29 cellular contexts compared by ENCODE assay signal in genomic region chr2:181911830-181912229, GRCh38. TPM values are rescaled to one million over a fixed set of nuclear protein-coding genes. Genes with fewer than 3 reads are reported as not detected.
DNase-seq lines count a peak whose midpoint lies in the region; ATAC-seq and TF ChIP-seq lines count a peak whose summit lies in the region.
"Had no signal": no experiment of that assay in that cellular context is flagged by ENCODE, and none has a peak within 500 bp of the region (broad histone marks: within the 10 kb centered on the region; RNA-seq: fewer than 3 reads in every experiment).

No MANE protein-coding gene starts in this region.

- CTCF ChIA-PET in activated CD4-positive, alpha-beta T cell treated with anti-CD3 and anti-CD28 coated beads, Interleukin-2, amount 10 ng/mL, durations not matched to agents 7 days and 5 days (lab: Charles Lee), result no interaction called here
- CTCF ChIA-PET in RWPE1 (lab: Yijun Ruan, JAX), result no interaction called here

- no peaks in the 10 kb centered on the region for H3K9me3 Mint-ChIP-seq in activated CD4-positive, alpha-beta T cell treated with anti-CD3 and anti-CD28 coated beads, Interleukin-2, amount 10 ng/mL, durations not matched to agents 7 days and 5 days
- H3K9me3 Mint-ChIP-seq in activated CD4-positive, alpha-beta T cell treated with anti-CD3 and anti-CD28 coated beads, Interleukin-2, amount 10 ng/mL, durations not matched to agents 24 days and 14 days, result no peaks in the 10 kb centered on the region
- no peaks in the 10 kb centered on the region for H3K9me3 Mint-ChIP-seq in nephron progenitor cell
- H3K9me3 Mint-ChIP-seq: activated naive CD4-positive, alpha-beta T cell treated with anti-CD3 and anti-CD28 coated beads, Interleukin-2, amount 50 U/mL, for 72 hours; CD14-positive monocyte had no signal

- no peak overlapping the region for H3K4me3 Mint-ChIP-seq in activated CD4-positive, alpha-beta T cell treated with anti-CD3 and anti-CD28 coated beads, Interleukin-2, amount 10 ng/mL, durations not matched to agents 7 days and 5 days
- H3K4me3 Mint-ChIP-seq in activated CD4-positive, alpha-beta T cell treated with anti-CD3 and anti-CD28 coated beads, Interleukin-2, amount 10 ng/mL, durations not matched to agents 24 days and 14 days, result no peak overlapping the region
- H3K4me3 Mint-ChIP-seq in nephron progenitor cell, result no peak overlapping the region
- H3K4me3 Mint-ChIP-seq: CD14-positive monocyte had no signal

- no peak overlapping the region for H3K4me3 ChIP-seq in HAP-1
- H3K4me3 ChIP-seq: breast epithelium, gastrocnemius medialis, PC-9, psoas muscle, sigmoid colon had no signal

- TF ChIP-seq CTCF in nephron progenitor cell (IDR thresholded peaks at IDR 0.05) (no peak), RWPE1 (conservative IDR thresholded peaks at IDR 0.05; ENCODE audit: low read depth) (no peak)

- no peak for DNase-seq in activated CD4-positive, alpha-beta T cell treated with anti-CD3 and anti-CD28 coated beads, Interleukin-2, amount 10 ng/mL, durations not matched to agents 7 days and 5 days
- no peak for DNase-seq in activated CD4-positive, alpha-beta T cell treated with anti-CD3 and anti-CD28 coated beads, Interleukin-2, amount 10 ng/mL, durations not matched to agents 24 days and 14 days
- no peak for DNase-seq in left colon
- no peak for DNase-seq in nephron progenitor cell
- no peak for DNase-seq in RWPE1 (ENCODE audit: low spot score)
- no peak for DNase-seq in HCEC 1CT
- DNase-seq in HAP-1 (ENCODE audit: low spot score in 2 of 2), result no peak
- DNase-seq: activated CD4-positive, alpha-beta T cell treated with anti-CD3 and anti-CD28 coated beads for 4 hours; activated CD8-positive, alpha-beta memory T cell treated with anti-CD3 and anti-CD28 coated beads for 24 hours; activated effector memory CD4-positive, alpha-beta T cell treated with Interleukin-2 at 50 U/mL for 16 hours; amygdala; Caco-2; DMS53; gastrocnemius medialis; kidney glomerular epithelial cell; NCI-H1436 treated with DMSO at 0.1 percent for 48 hours; NCI-H345; NCI-H69; PC-9; psoas muscle; Right ventricle myocardium superior; sigmoid colon; stimulated activated CD4-positive, alpha-beta T cell treated with anti-CD3 and anti-CD28 coated beads, Interleukin-4, amount 100 ng/mL, for 24 hours; trophoblast cell had no signal

- in situ Hi-C loops in HAP-1 (cut with MboI; ENCODE audit: low sequenced_read_pairs), result no loop called here

- H3K27me3 Mint-ChIP-seq in activated CD4-positive, alpha-beta T cell treated with anti-CD3 and anti-CD28 coated beads, Interleukin-2, amount 10 ng/mL, durations not matched to agents 7 days and 5 days, result no peaks in the 10 kb centered on the region
- no peaks in the 10 kb centered on the region for H3K27me3 Mint-ChIP-seq in activated CD4-positive, alpha-beta T cell treated with anti-CD3 and anti-CD28 coated beads, Interleukin-2, amount 10 ng/mL, durations not matched to agents 24 days and 14 days
- no peaks in the 10 kb centered on the region for H3K27me3 Mint-ChIP-seq in nephron progenitor cell (ENCODE audit: low read depth, poor library complexity)

- H3K36me3 ChIP-seq in HAP-1 (replicated peaks), result peaks cover 58% of the 10 kb centered on the region

- H3K27ac ChIP-seq in RWPE1, result no peak overlapping the region
- H3K27ac ChIP-seq: gastrocnemius medialis, PC-9, psoas muscle, sigmoid colon had no signal

- POLR2A ChIA-PET in activated CD4-positive, alpha-beta T cell treated with anti-CD3 and anti-CD28 coated beads, Interleukin-2, amount 10 ng/mL, durations not matched to agents 7 days and 5 days (lab: Charles Lee), result no interaction called here
- POLR2A ChIA-PET in RWPE1 (lab: Yijun Ruan, JAX; ENCODE audit: low non-redundant PET), result no interaction called here

- no peaks in the 10 kb centered on the region for H3K9me3 ChIP-seq in HAP-1
- H3K9me3 ChIP-seq: breast epithelium, Caco-2, gastrocnemius medialis, psoas muscle, sigmoid colon had no signal

- peak overlapping the region; percentile 14 for H3K27ac Mint-ChIP-seq in activated CD4-positive, alpha-beta T cell treated with anti-CD3 and anti-CD28 coated beads, Interleukin-2, amount 10 ng/mL, durations not matched to agents 7 days and 5 days
- H3K27ac Mint-ChIP-seq in activated CD4-positive, alpha-beta T cell treated with anti-CD3 and anti-CD28 coated beads, Interleukin-2, amount 10 ng/mL, durations not matched to agents 24 days and 14 days, result no peak overlapping the region
- H3K27ac Mint-ChIP-seq in nephron progenitor cell, result peak overlapping the region; percentile 52
- H3K27ac Mint-ChIP-seq: activated naive CD4-positive, alpha-beta T cell treated with anti-CD3 and anti-CD28 coated beads, Interleukin-2, amount 50 U/mL, for 72 hours had no signal

- peaks cover 3% of the 10 kb centered on the region for H3K4me1 Mint-ChIP-seq in activated CD4-positive, alpha-beta T cell treated with anti-CD3 and anti-CD28 coated beads, Interleukin-2, amount 10 ng/mL, durations not matched to agents 7 days and 5 days
- peaks cover 10% of the 10 kb centered on the region for H3K4me1 Mint-ChIP-seq in activated CD4-positive, alpha-beta T cell treated with anti-CD3 and anti-CD28 coated beads, Interleukin-2, amount 10 ng/mL, durations not matched to agents 24 days and 14 days
- no peaks in the 10 kb centered on the region for H3K4me1 Mint-ChIP-seq in nephron progenitor cell

- intact Hi-C loops in activated CD4-positive, alpha-beta T cell treated with anti-CD3 and anti-CD28 coated beads, Interleukin-2, amount 10 ng/mL, durations not matched to agents 24 days and 14 days (cut with micrococcal nuclease), result no loop called here
- intact Hi-C loops in left colon (cut with DNase I, micrococcal nuclease), result no loop called here

- H3K27me3 ChIP-seq in HAP-1 (ENCODE audit: low read depth), result no peaks in the 10 kb centered on the region
- H3K27me3 ChIP-seq: breast epithelium, gastrocnemius medialis, sigmoid colon had no signal

- no peaks in the 10 kb centered on the region for H3K4me1 ChIP-seq in HAP-1
- H3K4me1 ChIP-seq: breast epithelium, psoas muscle had no signal

- H3K36me3 Mint-ChIP-seq in activated CD4-positive, alpha-beta T cell treated with anti-CD3 and anti-CD28 coated beads, Interleukin-2, amount 10 ng/mL, durations not matched to agents 7 days and 5 days (ENCODE audit: low read depth), result peaks cover 33% of the 10 kb centered on the region
- H3K36me3 Mint-ChIP-seq in activated CD4-positive, alpha-beta T cell treated with anti-CD3 and anti-CD28 coated beads, Interleukin-2, amount 10 ng/mL, durations not matched to agents 24 days and 14 days (ENCODE audit: low read depth), result peaks cover 39% of the 10 kb centered on the region
- peaks cover 46% of the 10 kb centered on the region for H3K36me3 Mint-ChIP-seq in nephron progenitor cell (ENCODE audit: low read depth)

- ATAC-seq in left colon, result peak; percentile 82
- no peak for ATAC-seq in GM21619 (IDR thresholded peaks at IDR 0.05; ENCODE audit: unreplicated experiment)
- ATAC-seq: activated naive CD4-positive, alpha-beta T cell treated with anti-CD3 and anti-CD28 coated beads, Interleukin-2, amount 50 U/mL, for 72 hours; gastrocnemius medialis; psoas muscle; SK-N-SH treated with all-trans-retinoic acid at 6 μM for 48 hours had no signal

RNA-seq across cellular contexts. Expression of gene ITPRID2, which starts 20.3 kb away (rescaled TPM):
- 10 to 100 TPM; 56.9 to 68.3 TPM for total RNA-seq in activated CD4-positive, alpha-beta T cell treated with anti-CD3 and anti-CD28 coated beads, Interleukin-2, amount 10 ng/mL, durations not matched to agents 7 days and 5 days
- total RNA-seq in activated CD4-positive, alpha-beta T cell treated with anti-CD3 and anti-CD28 coated beads, Interleukin-2, amount 10 ng/mL, durations not matched to agents 24 days and 14 days, result 50.9 and 55.0 TPM in 2 replicates
- total RNA-seq in left colon, result 100 to 1,000 TPM; 287 to 367 TPM
